In the genomic region with DNA sequence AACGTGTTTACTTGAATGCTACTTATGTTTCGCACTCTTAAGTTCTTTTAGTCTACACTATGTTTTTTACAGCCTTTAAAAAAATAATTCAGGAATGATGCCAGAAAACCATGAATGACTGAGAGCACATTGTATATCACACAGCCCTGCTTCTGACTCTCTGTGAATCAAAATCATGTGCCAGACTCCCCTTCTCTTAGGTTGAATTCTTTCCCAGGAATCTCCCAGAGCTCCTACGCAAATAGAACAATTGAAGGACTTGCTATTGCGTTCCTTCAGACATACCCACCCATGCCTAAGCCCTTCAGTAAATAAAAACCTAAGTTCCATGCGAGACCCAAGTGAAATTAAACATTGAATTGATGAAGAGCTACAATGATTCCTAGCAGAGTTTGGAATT, we compare ENCODE assay signal across 25 cellular contexts.
"Had no signal": no experiment of that assay in that cellular context is flagged by ENCODE, and none has a peak within 500 bp of the region (broad histone marks: within the 10 kb centered on the region; RNA-seq: fewer than 3 reads in every experiment).

No MANE protein-coding gene starts in this region.

- H3K27ac ChIP-seq: body of pancreas, coronary artery, left ventricle myocardium inferior, parathyroid adenoma, psoas muscle, sigmoid colon, vagina, VCaP had no signal

- ATAC-seq: activated T-cell treated with anti-CD3 and anti-CD28 coated beads, Interleukin-2, amount 50 U/mL, for 72 hours; body of pancreas; effector memory CD8-positive, alpha-beta T cell; mucosa of descending colon; natural killer cell treated with Interleukin-12 subunit alpha and Interleukin-12 subunit beta and Interleukin-15 and Interleukin-18, amount 100 ng/mL, for 72 hours; psoas muscle; stimulated activated memory B cell treated with anti-CD40 and anti-IgM and Interleukin-4, amounts not matched to agents 10 μg/mL and 1 μg/mL and 100 μg/mL, for 72 hours; stimulated activated naive CD8-positive, alpha-beta T cell treated with anti-CD3 and anti-CD28 coated beads, Interleukin-15, amount 100 ng/mL, for 72 hours had no signal

- H3K4me3 ChIP-seq: body of pancreas, coronary artery, left ventricle myocardium inferior, lung, mucosa of descending colon, psoas muscle, sigmoid colon, vagina had no signal

- H3K9ac ChIP-seq: parathyroid adenoma had no signal

- H3K9me3 ChIP-seq: mucosa of descending colon, psoas muscle, sigmoid colon, vagina had no signal

- H3K36me3 ChIP-seq: left ventricle myocardium inferior, sigmoid colon, vagina had no signal

- DNase-seq: activated CD4-positive, alpha-beta T cell treated with anti-CD3 and anti-CD28 coated beads for 4 hours; activated CD4-positive, alpha-beta T cell treated with anti-CD3 and anti-CD28 coated beads, Interleukin-2, amount 50 U/mL, for 4 hours; activated naive CD4-positive, alpha-beta T cell; activated T-cell treated with anti-CD3 and anti-CD28 coated beads for 4 hours; activated T-cell treated with anti-CD3 and anti-CD28 coated beads, Interleukin-2, amount 50 U/mL, for 72 hours; anterior cingulate cortex; body of pancreas; effector memory CD8-positive, alpha-beta T cell; kidney glomerular epithelial cell; left ventricle myocardium inferior; mucosa of descending colon; psoas muscle; sigmoid colon; small intestine; stimulated activated CD4-positive, alpha-beta T cell treated with anti-CD3 and anti-CD28 coated beads, Interleukin-4, amount 100 ng/mL, for 24 hours; stimulated activated naive CD8-positive, alpha-beta T cell treated with anti-CD3 and anti-CD28 coated beads, Interleukin-15, amount 100 ng/mL, for 72 hours; substantia nigra; T-helper 9 cell had no signal

- H3K27me3 ChIP-seq: body of pancreas, sigmoid colon, vagina had no signal

- H3K4me1 ChIP-seq: body of pancreas, left ventricle myocardium inferior, parathyroid adenoma, psoas muscle, sigmoid colon, vagina had no signal

- H2AFZ ChIP-seq: parathyroid adenoma had no signal
